In the genomic region with DNA sequence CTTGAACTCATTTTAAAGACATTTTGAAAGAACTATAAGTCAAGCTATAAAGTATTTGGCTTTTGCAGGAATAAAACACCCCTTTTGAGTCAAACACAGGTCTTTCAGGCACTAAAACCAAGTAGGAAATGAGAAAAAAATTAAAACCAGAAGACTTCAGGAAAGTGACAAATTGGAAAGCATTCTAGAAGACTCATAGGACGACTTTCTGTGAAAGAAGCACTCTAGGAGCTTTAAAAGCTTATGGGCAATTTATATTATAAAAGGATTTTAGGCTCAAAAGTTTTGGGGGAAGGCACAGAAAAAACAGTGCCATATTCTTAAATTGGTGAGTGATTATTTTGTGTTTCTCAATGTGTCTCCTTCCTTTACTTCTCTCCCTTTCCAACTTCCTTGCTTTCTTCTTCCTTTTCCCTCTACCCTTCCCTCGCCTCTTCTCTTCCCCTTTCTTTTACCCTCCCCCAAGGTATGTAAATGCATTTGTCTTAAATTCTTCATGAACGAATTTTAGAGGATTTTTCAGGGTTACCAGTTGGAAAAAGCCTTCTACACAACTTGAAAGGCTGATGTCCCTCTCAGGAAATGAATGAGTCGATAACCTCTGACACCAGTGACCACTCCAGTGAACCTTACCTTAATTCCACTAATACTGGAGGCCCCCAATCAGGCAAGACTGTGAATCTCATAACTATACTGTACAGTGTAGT, we compare ENCODE assay signal across 1 cellular context.
TF ChIP-seq lines count a peak whose summit lies in the region.

No MANE protein-coding gene starts in this region.

TF ChIP-seq in H1, 55 proteins besides CTCF, POLR2A, EP300 and RAD21 (continued from another document):
- TF ChIP-seq CHD7 (IDR thresholded peaks at IDR 0.05; ENCODE audit: insufficient replicate concordance, low read length) (peak; percentile 46), SIRT6 (IDR thresholded peaks at IDR 0.05; ENCODE audit: low read length) (no peak)
